Comparison of ENCODE assay signal across 19 cellular contexts in the genomic region with DNA sequence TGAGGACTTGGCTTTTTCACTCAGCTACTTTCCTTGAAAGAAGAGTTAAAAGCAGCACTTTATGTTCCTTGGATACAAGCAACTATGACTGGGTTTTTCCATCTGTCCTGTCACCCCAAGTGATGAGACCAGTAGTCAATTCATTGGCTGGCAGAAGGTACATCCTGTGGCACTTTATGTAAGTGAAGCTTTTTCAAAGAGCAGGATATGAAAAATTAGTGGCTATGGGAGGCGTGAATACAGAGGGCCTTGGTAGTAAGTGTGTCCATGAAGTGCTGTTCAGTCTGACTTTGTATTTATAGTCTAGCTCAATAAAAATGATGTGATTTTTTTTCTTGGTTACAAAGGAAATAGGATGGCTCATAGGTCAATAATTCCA.
DNase-seq lines count a peak whose midpoint lies in the region; ATAC-seq, FAIRE-seq and TF ChIP-seq lines count a peak whose summit lies in the region.
"Had no signal": no experiment of that assay in that cellular context is flagged by ENCODE, and none has a peak within 500 bp of the region (broad histone marks: within the 10 kb centered on the region; RNA-seq: fewer than 3 reads in every experiment).

No MANE protein-coding gene starts in this region.

- no peak for TF ChIP-seq CTCF in 22Rv1 (IDR thresholded peaks at IDR 0.05)
- no peak for TF ChIP-seq CTCF in neural crest cell (conservative IDR thresholded peaks at IDR 0.05)
- TF ChIP-seq CTCF in lower lobe of right lung (IDR thresholded peaks at IDR 0.05), result no peak

- FAIRE-seq in GM12892 (lab: Jason Lieb, UNC), result no peak
- FAIRE-seq: GM18507, K562 had no signal

- H3K4me3 Mint-ChIP-seq in neural crest cell, result no peak overlapping the region

- H3K9me3 Mint-ChIP-seq in neural crest cell, result no peaks in the 10 kb centered on the region

- H3K9ac ChIP-seq in adipocyte (ENCODE audit: low read length), result peak overlapping the region; percentile 43
- H3K9ac ChIP-seq: BLaER1 treated with 17β-estradiol and CSF1 and Interleukin-3, amounts not matched to agents 10 nM and 100 nM had no signal

- ATAC-seq in lower lobe of right lung, result no peak
- ATAC-seq: HCT116, K562 had no signal

- H3K9me3 ChIP-seq in adipocyte (ENCODE audit: control insufficient read depth, low read length) (no peaks in the 10 kb centered on the region), lower lobe of right lung (no peaks in the 10 kb centered on the region)
- H3K9me3 ChIP-seq: SJSA1 had no signal

- H3K27ac Mint-ChIP-seq in neural crest cell (ENCODE audit: unreplicated experiment), result peak overlapping the region; percentile 19

- H3K27me3 Mint-ChIP-seq in neural crest cell (ENCODE audit: low read depth), result no peaks in the 10 kb centered on the region

- no peak for TF ChIP-seq POLR2A in GM12892 (IDR thresholded peaks at IDR 0.05; ENCODE audit: low read depth, low read length)

- H3K27me3 ChIP-seq in adipocyte (replicated peaks; ENCODE audit: control insufficient read depth, insufficient read depth, low read length) (no peaks in the 10 kb centered on the region), lower lobe of right lung (ENCODE audit: low read depth) (no peaks in the 10 kb centered on the region)
- H3K27me3 ChIP-seq: BLaER1 treated with 17β-estradiol and CSF1 and Interleukin-3, amounts not matched to agents 10 nM and 100 nM; SJSA1 had no signal

- intact Hi-C loops in lower lobe of right lung (cut with DNase I), result no loop called here

- H3K4me1 ChIP-seq in adipocyte (ENCODE audit: control insufficient read depth, insufficient read depth, low read length) (peaks cover 41% of the 10 kb centered on the region), lower lobe of right lung (peaks cover 3% of the 10 kb centered on the region)

- no peaks in the 10 kb centered on the region for H3K36me3 ChIP-seq in adipocyte (ENCODE audit: control insufficient read depth, insufficient read depth, low read length, severe bottlenecking)
- no peaks in the 10 kb centered on the region for H3K36me3 ChIP-seq in lower lobe of right lung
- H3K36me3 ChIP-seq: BLaER1 treated with 17β-estradiol and CSF1 and Interleukin-3, amounts not matched to agents 10 nM and 100 nM; SJSA1 had no signal

- DNase-seq in DMS53 (lab: John Stamatoyannopoulos, UW), result peak; percentile 37
- no peak for DNase-seq in adipocyte (ENCODE audit: low read depth)
- no peak for DNase-seq in neural crest cell (ENCODE audit: low read depth, low spot score)
- no peak for DNase-seq in GM12892 (ENCODE audit: insufficient read length)
- DNase-seq in HuH-7 (ENCODE audit: low spot score), result no peak
- DNase-seq in lower lobe of right lung, result no peak
- DNase-seq: NCI-H1436; NCI-H2029 treated with DMSO at 0.1 percent for 48 hours; NCI-H2227 treated with DMSO at 0.1 percent for 48 hours; NCI-H69; NK-92 treated with Interleukin-12 subunit alpha and Interleukin-12 subunit beta, amount 100 ng/mL, for 24 hours; OCI-M1 had no signal

- peak overlapping the region; percentile 26 for H3K4me3 ChIP-seq in adipocyte (ENCODE audit: low read length)
- H3K4me3 ChIP-seq in lower lobe of right lung, result no peak overlapping the region
- H3K4me3 ChIP-seq: BLaER1 treated with 17β-estradiol and CSF1 and Interleukin-3, amounts not matched to agents 10 nM and 100 nM; K562; SJSA1 had no signal

- no peaks in the 10 kb centered on the region for H3K36me3 Mint-ChIP-seq in neural crest cell (ENCODE audit: low read depth)

- H3K4me1 Mint-ChIP-seq in neural crest cell, result peaks cover 23% of the 10 kb centered on the region

- H3K27ac ChIP-seq in 22Rv1, result peak overlapping the region; percentile 60
- H3K27ac ChIP-seq in lower lobe of right lung, result no peak overlapping the region
- H3K27ac ChIP-seq: BLaER1 treated with 17β-estradiol and CSF1 and Interleukin-3, amounts not matched to agents 10 nM and 100 nM; RWPE1; SJSA1 had no signal
